ENCODE assay signal across 9 cellular contexts in the genomic region with DNA sequence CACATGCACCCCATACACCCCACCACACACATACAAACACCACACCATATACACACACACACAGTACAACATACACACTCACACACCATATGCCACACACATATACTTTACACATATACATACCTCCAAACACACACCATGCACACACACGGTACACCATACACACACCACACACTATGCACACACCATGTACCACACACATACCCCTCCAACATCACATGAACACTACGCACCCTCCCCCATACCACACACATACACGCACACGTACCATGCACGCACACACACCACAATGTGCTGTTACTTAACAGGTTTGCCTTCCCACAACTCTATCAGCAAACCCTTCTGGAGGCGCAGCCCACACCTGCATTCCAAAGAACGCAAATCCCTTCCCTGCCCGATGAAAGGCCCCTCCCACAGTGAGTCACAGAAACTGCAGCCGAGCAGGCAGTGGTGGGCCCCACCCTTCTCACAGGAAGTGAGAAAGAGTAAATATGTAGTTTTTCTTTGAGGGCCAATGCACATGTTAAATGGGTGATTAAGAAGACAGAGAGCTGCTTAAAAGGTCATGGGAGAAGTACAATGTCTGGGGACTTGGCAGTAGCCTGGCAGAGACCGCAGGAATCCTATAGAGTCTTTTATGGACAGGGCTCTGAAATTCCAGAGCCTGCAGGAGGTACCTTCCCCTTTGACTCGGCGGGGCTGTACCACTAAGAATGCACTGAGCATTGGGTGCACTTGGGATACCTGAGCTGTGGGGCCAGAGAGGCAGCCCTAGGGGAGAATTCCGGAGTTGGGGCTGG. TPM values are rescaled to one million over a fixed set of nuclear protein-coding genes. Genes with fewer than 3 reads are reported as not detected.
A peak's percentile ranks its signal among the peaks of the same experiment; 100 is the strongest.
DNase-seq lines count a peak whose midpoint lies in the region; ATAC-seq lines count a peak whose summit lies in the region.
"Had no signal": no experiment of that assay in that cellular context is flagged by ENCODE, and none has a peak within 500 bp of the region (broad histone marks: within the 10 kb centered on the region; RNA-seq: fewer than 3 reads in every experiment).

No MANE protein-coding gene starts in this region.

- H3K4me3 Mint-ChIP-seq in activated naive CD8-positive, alpha-beta T cell treated with anti-CD3 and anti-CD28 coated beads, Interleukin-2, amount 10 ng/mL, durations not matched to agents 7 days and 5 days = no peak overlapping the region
- H3K4me3 Mint-ChIP-seq: activated naive CD4-positive, alpha-beta T cell treated with anti-CD3 and anti-CD28 coated beads, Interleukin-2, amount 50 U/mL, for 24 hours had no signal

- no peaks in the 10 kb centered on the region for H3K36me3 Mint-ChIP-seq in activated naive CD8-positive, alpha-beta T cell treated with anti-CD3 and anti-CD28 coated beads, Interleukin-2, amount 10 ng/mL, durations not matched to agents 7 days and 5 days

- H3K9me3 Mint-ChIP-seq in activated naive CD8-positive, alpha-beta T cell treated with anti-CD3 and anti-CD28 coated beads, Interleukin-2, amount 10 ng/mL, durations not matched to agents 7 days and 5 days = no peaks in the 10 kb centered on the region
- H3K9me3 Mint-ChIP-seq: activated naive CD4-positive, alpha-beta T cell treated with anti-CD3 and anti-CD28 coated beads, Interleukin-2, amount 50 U/mL, for 24 hours had no signal

- H3K27me3 Mint-ChIP-seq in activated naive CD8-positive, alpha-beta T cell treated with anti-CD3 and anti-CD28 coated beads, Interleukin-2, amount 10 ng/mL, durations not matched to agents 7 days and 5 days = no peaks in the 10 kb centered on the region
- H3K27me3 Mint-ChIP-seq: activated naive CD4-positive, alpha-beta T cell treated with anti-CD3 and anti-CD28 coated beads, Interleukin-2, amount 50 U/mL, for 24 hours had no signal

- peak overlapping the region; percentile 64 for H3K27ac ChIP-seq in SK-N-MC

- H3K9ac ChIP-seq in SK-N-MC (ENCODE audit: insufficient read length) = no peak overlapping the region

- DNase-seq in CMK (ENCODE audit: low read depth) (peak; percentile 94), SK-N-MC (ENCODE audit: low read depth, low spot score) (peak; percentile 30), iPS DF 4.7 (ENCODE audit: extremely low read depth, low spot score) (peak; percentile 98), cerebellar nuclear complex (lab: John Stamatoyannopoulos, UW) (no peak)
- peak; percentile 69 for DNase-seq in activated naive CD8-positive, alpha-beta T cell treated with anti-CD3 and anti-CD28 coated beads, Interleukin-2, amount 10 ng/mL, durations not matched to agents 7 days and 5 days
- DNase-seq in stimulated activated CD4-positive, alpha-beta T cell treated with anti-CD3 and anti-CD28 coated beads, Interleukin-1b, Interleukin-23, amount 100 ng/mL, for 1 hour (ENCODE audit: low read depth in 2 of 2) = peak; percentile 52 to 53

- H3K36me3 ChIP-seq in SK-N-MC (ENCODE audit: insufficient read depth, low read length) = no peaks in the 10 kb centered on the region

- H3K4me3 ChIP-seq in SK-N-MC = 0 out of 2 replicates have a peak overlapping the region, but pooled peaks have one; percentile 4

- H3K27ac Mint-ChIP-seq in activated naive CD8-positive, alpha-beta T cell treated with anti-CD3 and anti-CD28 coated beads, Interleukin-2, amount 10 ng/mL, durations not matched to agents 7 days and 5 days = no peak overlapping the region

- H3K4me1 Mint-ChIP-seq in activated naive CD8-positive, alpha-beta T cell treated with anti-CD3 and anti-CD28 coated beads, Interleukin-2, amount 10 ng/mL, durations not matched to agents 7 days and 5 days = peaks cover 12% of the 10 kb centered on the region

- no peaks in the 10 kb centered on the region for H3K9me3 ChIP-seq in SK-N-MC (ENCODE audit: low read depth, low read length)

- peak; percentile 94 for ATAC-seq in GM19463 (IDR thresholded peaks at IDR 0.05; ENCODE audit: unreplicated experiment)
- peak; percentile 66 for ATAC-seq in HG03558 (IDR thresholded peaks at IDR 0.05; ENCODE audit: extremely low read depth, unreplicated experiment)
- peak; percentile 88 for ATAC-seq in activated naive CD8-positive, alpha-beta T cell treated with anti-CD3 and anti-CD28 coated beads, Interleukin-2, amount 10 ng/mL, durations not matched to agents 7 days and 5 days (ENCODE audit: low read depth)

- POLR2A ChIA-PET in activated naive CD8-positive, alpha-beta T cell treated with anti-CD3 and anti-CD28 coated beads, Interleukin-2, amount 10 ng/mL, durations not matched to agents 7 days and 5 days (lab: Charles Lee) = interaction anchor here (0.9 to 3.0 kb wide), 6 partner anchors 14 to 40 kb away, joined by 3 to 61 read pairs (median 5); a partner anchor contains a TSS

RNA-seq across cellular contexts. Expression of a gene that starts 34.1 kb away (rescaled TPM):
- total RNA-seq in activated naive CD8-positive, alpha-beta T cell treated with anti-CD3 and anti-CD28 coated beads, Interleukin-2, amount 10 ng/mL, durations not matched to agents 7 days and 5 days = 100 to 1,000 TPM; 235 to 257 TPM

Comparison
In these comparisons a context has a peak if more than half of its experiments do, and no peak if none do; other contexts are left out.
1. DNase-seq: peak in CMK (single experiment), SK-N-MC (single experiment), activated naive CD8-positive, alpha-beta T cell treated with anti-CD3 and anti-CD28 coated beads, Interleukin-2, amount 10 ng/mL, durations not matched to agents 7 days and 5 days (single experiment), iPS DF 4.7 (single experiment) and stimulated activated CD4-positive, alpha-beta T cell treated with anti-CD3 and anti-CD28 coated beads, Interleukin-1b, Interleukin-23, amount 100 ng/mL, for 1 hour (2 of 2); none in cerebellar nuclear complex (0 of 2).
2. Peak in every context shown above with its lines, with median percentiles within 50 percentile points of each other: ATAC-seq.